In the genomic region with DNA sequence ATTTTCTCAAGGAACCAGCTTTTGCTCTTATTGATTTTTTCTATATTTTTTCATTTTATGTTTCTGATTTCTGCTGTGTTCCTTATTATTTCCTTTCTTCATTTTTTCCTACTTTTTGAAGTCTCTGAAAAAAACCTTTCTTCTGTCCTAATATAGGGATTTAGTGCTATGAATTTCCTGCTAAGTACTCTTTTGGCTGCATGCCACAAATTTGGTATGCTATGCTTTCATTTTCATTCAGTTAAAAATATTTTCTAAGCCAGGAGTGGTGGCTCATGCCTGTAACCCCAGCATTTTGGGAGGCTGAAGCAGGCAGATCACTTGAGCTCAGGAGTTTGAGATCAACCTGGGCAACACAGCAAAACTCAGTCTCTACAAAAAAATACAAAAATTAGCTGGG, we compare ENCODE assay signal across 1 cellular context.
TF ChIP-seq lines count a peak whose summit lies in the region.

No MANE protein-coding gene starts in this region.

TF ChIP-seq in SK-N-SH, 30 proteins besides CTCF, POLR2A, EP300 and RAD21 (continued from another document):
- TF ChIP-seq, protein P1, sequence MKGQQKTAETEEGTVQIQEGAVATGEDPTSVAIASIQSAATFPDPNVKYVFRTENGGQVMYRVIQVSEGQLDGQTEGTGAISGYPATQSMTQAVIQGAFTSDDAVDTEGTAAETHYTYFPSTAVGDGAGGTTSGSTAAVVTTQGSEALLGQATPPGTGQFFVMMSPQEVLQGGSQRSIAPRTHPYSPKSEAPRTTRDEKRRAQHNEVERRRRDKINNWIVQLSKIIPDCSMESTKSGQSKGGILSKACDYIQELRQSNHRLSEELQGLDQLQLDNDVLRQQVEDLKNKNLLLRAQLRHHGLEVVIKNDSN (IDR thresholded peaks at IDR 0.05; ENCODE audit: borderline replicate concordance, low read depth): no peak
- TF ChIP-seq MEF2A (IDR thresholded peaks at IDR 0.05; ENCODE audit: borderline replicate concordance, low read depth): no peak
- TF ChIP-seq, protein P2, sequence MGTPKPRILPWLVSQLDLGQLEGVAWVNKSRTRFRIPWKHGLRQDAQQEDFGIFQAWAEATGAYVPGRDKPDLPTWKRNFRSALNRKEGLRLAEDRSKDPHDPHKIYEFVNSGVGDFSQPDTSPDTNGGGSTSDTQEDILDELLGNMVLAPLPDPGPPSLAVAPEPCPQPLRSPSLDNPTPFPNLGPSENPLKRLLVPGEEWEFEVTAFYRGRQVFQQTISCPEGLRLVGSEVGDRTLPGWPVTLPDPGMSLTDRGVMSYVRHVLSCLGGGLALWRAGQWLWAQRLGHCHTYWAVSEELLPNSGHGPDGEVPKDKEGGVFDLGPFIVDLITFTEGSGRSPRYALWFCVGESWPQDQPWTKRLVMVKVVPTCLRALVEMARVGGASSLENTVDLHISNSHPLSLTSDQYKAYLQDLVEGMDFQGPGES (IDR thresholded peaks at IDR 0.05; ENCODE audit: low read depth, low read length): no peak
- no peak for TF ChIP-seq FOSL2 (IDR thresholded peaks at IDR 0.05; ENCODE audit: borderline replicate concordance, low read depth)
- TF ChIP-seq GATA2 (CRISPR knock-in tag; IDR thresholded peaks at IDR 0.05): no peak
- TF ChIP-seq, protein P3, sequence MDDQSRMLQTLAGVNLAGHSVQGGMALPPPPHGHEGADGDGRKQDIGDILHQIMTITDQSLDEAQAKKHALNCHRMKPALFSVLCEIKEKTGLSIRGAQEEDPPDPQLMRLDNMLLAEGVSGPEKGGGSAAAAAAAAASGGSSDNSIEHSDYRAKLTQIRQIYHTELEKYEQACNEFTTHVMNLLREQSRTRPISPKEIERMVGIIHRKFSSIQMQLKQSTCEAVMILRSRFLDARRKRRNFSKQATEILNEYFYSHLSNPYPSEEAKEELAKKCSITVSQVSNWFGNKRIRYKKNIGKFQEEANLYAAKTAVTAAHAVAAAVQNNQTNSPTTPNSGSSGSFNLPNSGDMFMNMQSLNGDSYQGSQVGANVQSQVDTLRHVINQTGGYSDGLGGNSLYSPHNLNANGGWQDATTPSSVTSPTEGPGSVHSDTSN (IDR thresholded peaks at IDR 0.05): no peak
